8 cellular contexts compared by ENCODE assay signal in genomic region chr14:54567224-54567633, GRCh38. TPM values are rescaled to one million over a fixed set of nuclear protein-coding genes. Genes with fewer than 3 reads are reported as not detected.
DNase-seq lines count a peak whose midpoint lies in the region; ATAC-seq and TF ChIP-seq lines count a peak whose summit lies in the region.

No MANE protein-coding gene starts in this region.

- DNase-seq in stimulated activated naive CD8-positive, alpha-beta T cell treated with anti-CD3 and anti-CD28 coated beads, Interleukin-15, Interleukin-2, amounts not matched to agents 100 U/mL and 50 U/mL, for 24 hours, result no peak
- DNase-seq in SK-MEL-5 (ENCODE audit: low read depth, low spot score) (peak; percentile 30), nephron progenitor cell (peak; percentile 63), activated gamma-delta T cell (lab: John Stamatoyannopoulos, UW) (no peak)
- DNase-seq in stimulated activated CD4-positive, alpha-beta T cell treated with anti-CD3 and anti-CD28 coated beads, Interleukin-4, amount 100 ng/mL, for 4 hours, result no peak

- peak overlapping the region; percentile 82 for H3K27ac Mint-ChIP-seq in stimulated activated naive CD8-positive, alpha-beta T cell treated with anti-CD3 and anti-CD28 coated beads, Interleukin-15, Interleukin-2, amounts not matched to agents 100 ng/mL and 50 ng/mL, for 24 hours
- no peak overlapping the region for H3K27ac Mint-ChIP-seq in nephron progenitor cell

- peaks cover 5% of the 10 kb centered on the region for H3K9me3 Mint-ChIP-seq in stimulated activated naive CD8-positive, alpha-beta T cell treated with anti-CD3 and anti-CD28 coated beads, Interleukin-15, Interleukin-2, amounts not matched to agents 100 ng/mL and 50 ng/mL, for 24 hours
- peaks cover 6% of the 10 kb centered on the region for H3K9me3 Mint-ChIP-seq in nephron progenitor cell

- in situ Hi-C loops in SK-MEL-5 (cut with HindIII; ENCODE audit: low pct_unique_long_range_greater_than_20kb, low sequenced_read_pairs), result no loop called here

- H3K27me3 ChIP-seq in esophagus (ENCODE audit: control insufficient read depth in 1 of 2, insufficient read depth in 2 of 2, low read length in 2 of 2), result no peaks in the 10 kb centered on the region

- H3K9me3 ChIP-seq in esophagus (ENCODE audit: control insufficient read depth in 2 of 2, insufficient read depth in 1 of 2, low read depth in 1 of 2, low read length in 1 of 2), result no peaks in the 10 kb centered on the region

- no peak for TF ChIP-seq CTCF in nephron progenitor cell (IDR thresholded peaks at IDR 0.05)

- H3K27ac ChIP-seq in esophagus (ENCODE audit: low read depth in 2 of 2, low read length in 1 of 2), result peak overlapping the region; percentile 88 to 90

- no peaks in the 10 kb centered on the region for H3K36me3 ChIP-seq in esophagus (ENCODE audit: control insufficient read depth in 2 of 2, insufficient read depth in 2 of 2, low read length in 1 of 2)

- 0 to 1% methylated on average over 25 to 31 of the region's 31 CpGs for WGBS in esophagus, 2 donors

- peaks cover 20% of the 10 kb centered on the region for H3K4me1 Mint-ChIP-seq in stimulated activated naive CD8-positive, alpha-beta T cell treated with anti-CD3 and anti-CD28 coated beads, Interleukin-15, Interleukin-2, amounts not matched to agents 100 ng/mL and 50 ng/mL, for 24 hours (ENCODE audit: low read depth)
- H3K4me1 Mint-ChIP-seq in nephron progenitor cell, result peaks cover 27% of the 10 kb centered on the region

- no peaks in the 10 kb centered on the region for H3K4me1 ChIP-seq in esophagus (ENCODE audit: control insufficient read depth in 2 of 2, insufficient read depth in 2 of 2, low read length in 1 of 2)

- H3K4me3 ChIP-seq in esophagus (ENCODE audit: low read depth in 1 of 2, low read length in 2 of 2), result peak overlapping the region; percentile 52 to 64

- H3K4me3 Mint-ChIP-seq in stimulated activated naive CD8-positive, alpha-beta T cell treated with anti-CD3 and anti-CD28 coated beads, Interleukin-15, Interleukin-2, amounts not matched to agents 100 ng/mL and 50 ng/mL, for 24 hours, result peak overlapping the region; percentile 95
- H3K4me3 Mint-ChIP-seq in nephron progenitor cell, result peak overlapping the region; percentile 93

- peaks cover 10% of the 10 kb centered on the region for H3K36me3 Mint-ChIP-seq in stimulated activated naive CD8-positive, alpha-beta T cell treated with anti-CD3 and anti-CD28 coated beads, Interleukin-15, Interleukin-2, amounts not matched to agents 100 ng/mL and 50 ng/mL, for 24 hours (ENCODE audit: low read depth)
- peaks cover 5% of the 10 kb centered on the region for H3K36me3 Mint-ChIP-seq in nephron progenitor cell (ENCODE audit: low read depth)

- ATAC-seq in stimulated activated naive CD8-positive, alpha-beta T cell treated with anti-CD3 and anti-CD28 coated beads, Interleukin-15, Interleukin-2, amounts not matched to agents 100 U/mL and 50 U/mL, for 24 hours, result no peak
- no peak for ATAC-seq in GM18907 (IDR thresholded peaks at IDR 0.05; ENCODE audit: unreplicated experiment)

- peaks cover 11% of the 10 kb centered on the region for H3K27me3 Mint-ChIP-seq in stimulated activated naive CD8-positive, alpha-beta T cell treated with anti-CD3 and anti-CD28 coated beads, Interleukin-15, Interleukin-2, amounts not matched to agents 100 ng/mL and 50 ng/mL, for 24 hours
- peaks cover 54% of the 10 kb centered on the region for H3K27me3 Mint-ChIP-seq in nephron progenitor cell (ENCODE audit: low read depth, poor library complexity)

RNA-seq across cellular contexts. Expression of gene SAMD4A, which starts 0.3 kb away (rescaled TPM):
- 16.2 and 18.0 TPM in 2 replicates for total RNA-seq in SK-MEL-5 (2014; rRNA removed; shearing (Covaris generic))
- 11.5 and 21.7 TPM in 2 replicates for polyA plus RNA-seq in SK-MEL-5 (2015; cell fraction: cytosol; rRNA removed)
- 32.7 and 55.1 TPM in 2 replicates for polyA plus RNA-seq in SK-MEL-5 (2015; cell fraction: nucleus; rRNA removed)
- 1 to 10 TPM; 1.1 to 1.7 TPM for polyA plus RNA-seq in esophagus

RNA-seq across cellular contexts. Expression of gene CGRRF1, which starts 57.5 kb away (rescaled TPM):
- 17.1 and 19.3 TPM in 2 replicates for total RNA-seq in SK-MEL-5 (2014; rRNA removed; shearing (Covaris generic))
- 5.0 and 5.3 TPM in 2 replicates for polyA plus RNA-seq in SK-MEL-5 (2015; cell fraction: cytosol; rRNA removed)
- 14.9 and 15.7 TPM in 2 replicates for polyA plus RNA-seq in SK-MEL-5 (2015; cell fraction: nucleus; rRNA removed)
- 10 to 100 TPM in 1 of 2 donors, 1 to 10 TPM in 1; 7.8 to 10.6 TPM for polyA plus RNA-seq in esophagus

Comparison
In these comparisons a context has a peak if more than half of its experiments do, and no peak if none do; other contexts are left out.
1. DNase-seq: peak in SK-MEL-5 (single experiment) and nephron progenitor cell (single experiment); none in stimulated activated naive CD8-positive, alpha-beta T cell treated with anti-CD3 and anti-CD28 coated beads, Interleukin-15, Interleukin-2, amounts not matched to agents 100 U/mL and 50 U/mL, for 24 hours (single experiment), activated gamma-delta T cell (single experiment) and stimulated activated CD4-positive, alpha-beta T cell treated with anti-CD3 and anti-CD28 coated beads, Interleukin-4, amount 100 ng/mL, for 4 hours (0 of 2).